In the genomic region with DNA sequence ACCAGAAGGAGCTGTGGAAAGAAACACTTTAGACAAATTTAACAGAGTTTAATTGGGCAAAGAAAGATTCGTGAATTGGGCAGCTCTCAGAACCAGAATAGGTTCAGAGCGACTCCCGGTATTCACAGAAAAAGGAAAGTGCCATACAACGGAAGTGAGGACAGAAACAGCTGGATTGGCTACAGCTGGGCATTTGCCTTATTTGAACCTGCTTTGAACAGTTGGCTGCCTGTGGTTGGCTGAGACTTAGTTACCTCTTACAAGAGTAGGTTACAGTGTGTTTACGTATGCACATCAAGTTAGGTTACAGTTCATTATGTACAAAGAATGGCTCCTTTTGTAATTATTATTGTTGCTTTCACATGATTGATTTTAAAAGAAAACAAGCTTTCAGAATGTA, we compare ENCODE assay signal across 18 cellular contexts.
"Had no signal": no experiment of that assay in that cellular context is flagged by ENCODE, and none has a peak within 500 bp of the region (broad histone marks: within the 10 kb centered on the region; RNA-seq: fewer than 3 reads in every experiment).

No MANE protein-coding gene starts in this region.

- H3K36me3 Mint-ChIP-seq: activated naive CD8-positive, alpha-beta T cell treated with anti-CD3 and anti-CD28 coated beads, Interleukin-2, amount 10 ng/mL, durations not matched to agents 7 days and 5 days; mesothelial cell of epicardium; stimulated activated memory B cell treated with anti-CD40 and anti-IgM and Interleukin-4, amounts not matched to agents 10 μg/mL and 1 μg/mL and 100 μg/mL, for 72 hours had no signal

- H3K36me3 ChIP-seq: brain microvascular endothelial cell, ovary, tibial artery, uterus had no signal

- DNase-seq: activated CD4-positive, alpha-beta T cell treated with anti-CD3 and anti-CD28 coated beads, Interleukin-2, amount 50 U/mL, for 1 hour; activated naive CD4-positive, alpha-beta T cell; activated naive CD8-positive, alpha-beta T cell treated with anti-CD3 and anti-CD28 coated beads, Interleukin-2, amount 10 ng/mL, durations not matched to agents 7 days and 5 days; brain microvascular endothelial cell; cortex of kidney; effector CD8-positive, alpha-beta T cell; foreskin fibroblast; left cardiac atrium; ovary; stimulated activated CD4-positive, alpha-beta T cell treated with anti-CD3 and anti-CD28 coated beads, Interleukin-2, amount 100 ng/mL, for 48 hours; T-helper 9 cell; tibial artery; uterus had no signal

- H3K27ac ChIP-seq: brain microvascular endothelial cell, ovary, tibial artery, uterus had no signal

- H3K4me1 ChIP-seq: uterus had no signal

- H3K4me3 Mint-ChIP-seq: activated naive CD8-positive, alpha-beta T cell treated with anti-CD3 and anti-CD28 coated beads, Interleukin-2, amount 10 ng/mL, durations not matched to agents 7 days and 5 days; mesothelial cell of epicardium; neural crest cell; stimulated activated memory B cell treated with anti-CD40 and anti-IgM and Interleukin-4, amounts not matched to agents 10 μg/mL and 1 μg/mL and 100 μg/mL, for 72 hours had no signal

- H3K9me3 Mint-ChIP-seq: activated naive CD8-positive, alpha-beta T cell treated with anti-CD3 and anti-CD28 coated beads, Interleukin-2, amount 10 ng/mL, durations not matched to agents 7 days and 5 days; neural crest cell; stimulated activated memory B cell treated with anti-CD40 and anti-IgM and Interleukin-4, amounts not matched to agents 10 μg/mL and 1 μg/mL and 100 μg/mL, for 72 hours had no signal

- ATAC-seq: activated CD4-positive, CD25-positive, alpha-beta regulatory T cell treated with anti-CD3 and anti-CD28 coated beads, Interleukin-2, amount 50 U/mL, for 24 hours; left cardiac atrium; stimulated activated memory B cell treated with anti-CD40 and anti-IgM and Interleukin-4, amounts not matched to agents 10 μg/mL and 1 μg/mL and 100 μg/mL, for 72 hours had no signal

- H3K9me3 ChIP-seq: ovary, tibial artery, uterus had no signal

- H3K27ac Mint-ChIP-seq: activated naive CD8-positive, alpha-beta T cell treated with anti-CD3 and anti-CD28 coated beads, Interleukin-2, amount 10 ng/mL, durations not matched to agents 7 days and 5 days; mesothelial cell of epicardium; stimulated activated memory B cell treated with anti-CD40 and anti-IgM and Interleukin-4, amounts not matched to agents 10 μg/mL and 1 μg/mL and 100 μg/mL, for 72 hours had no signal

- H3K27me3 ChIP-seq: brain microvascular endothelial cell, ovary, uterus had no signal

- H3K4me3 ChIP-seq: lung, ovary, tibial artery, uterus had no signal
